ENCODE assay signal across 1 cellular context in the genomic region with DNA sequence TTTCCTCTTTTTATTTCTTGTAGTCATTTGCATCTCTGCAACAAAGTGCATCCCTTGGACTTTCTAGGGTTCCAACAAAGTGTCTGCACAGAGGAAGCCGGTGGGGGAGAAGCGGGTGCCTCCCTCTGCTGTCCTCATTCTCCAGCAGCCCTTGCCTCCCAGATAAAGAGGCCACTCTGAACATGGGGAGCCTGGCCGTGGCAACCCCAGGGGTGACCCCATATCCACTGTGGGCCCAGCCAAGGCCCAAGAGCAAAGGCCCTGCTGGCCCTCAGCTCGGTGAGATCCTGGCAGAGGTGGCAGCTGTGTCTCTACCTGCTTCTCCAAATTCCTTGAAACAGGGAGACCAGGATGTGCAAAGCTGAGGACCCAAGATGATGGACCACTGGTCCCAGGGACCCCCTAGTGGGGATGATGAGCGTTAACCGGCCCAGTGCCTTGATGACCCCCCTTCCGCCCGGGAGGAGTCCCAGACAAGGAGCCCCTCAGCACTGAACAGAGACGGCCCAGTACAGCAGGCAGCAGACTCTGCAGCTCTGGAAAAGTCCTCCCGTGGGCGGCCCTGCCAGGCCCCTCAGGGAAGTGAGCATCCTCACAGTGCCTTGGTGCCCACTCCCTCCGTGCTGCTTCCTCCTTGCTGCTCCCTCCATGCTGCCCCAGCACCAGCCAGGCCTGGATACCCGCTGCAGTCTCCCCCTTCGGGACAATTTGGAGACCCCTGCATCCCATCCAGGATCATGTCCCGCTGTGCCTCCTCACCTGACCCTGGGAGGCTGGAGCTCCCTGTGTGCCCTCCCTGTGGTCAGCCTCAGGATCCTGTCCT.
TF ChIP-seq lines count a peak whose summit lies in the region.

No MANE protein-coding gene starts in this region.

TF ChIP-seq in GM23338, 12 proteins besides CTCF, POLR2A, EP300 and RAD21 (continued from another document):
- TF ChIP-seq, protein P1, sequence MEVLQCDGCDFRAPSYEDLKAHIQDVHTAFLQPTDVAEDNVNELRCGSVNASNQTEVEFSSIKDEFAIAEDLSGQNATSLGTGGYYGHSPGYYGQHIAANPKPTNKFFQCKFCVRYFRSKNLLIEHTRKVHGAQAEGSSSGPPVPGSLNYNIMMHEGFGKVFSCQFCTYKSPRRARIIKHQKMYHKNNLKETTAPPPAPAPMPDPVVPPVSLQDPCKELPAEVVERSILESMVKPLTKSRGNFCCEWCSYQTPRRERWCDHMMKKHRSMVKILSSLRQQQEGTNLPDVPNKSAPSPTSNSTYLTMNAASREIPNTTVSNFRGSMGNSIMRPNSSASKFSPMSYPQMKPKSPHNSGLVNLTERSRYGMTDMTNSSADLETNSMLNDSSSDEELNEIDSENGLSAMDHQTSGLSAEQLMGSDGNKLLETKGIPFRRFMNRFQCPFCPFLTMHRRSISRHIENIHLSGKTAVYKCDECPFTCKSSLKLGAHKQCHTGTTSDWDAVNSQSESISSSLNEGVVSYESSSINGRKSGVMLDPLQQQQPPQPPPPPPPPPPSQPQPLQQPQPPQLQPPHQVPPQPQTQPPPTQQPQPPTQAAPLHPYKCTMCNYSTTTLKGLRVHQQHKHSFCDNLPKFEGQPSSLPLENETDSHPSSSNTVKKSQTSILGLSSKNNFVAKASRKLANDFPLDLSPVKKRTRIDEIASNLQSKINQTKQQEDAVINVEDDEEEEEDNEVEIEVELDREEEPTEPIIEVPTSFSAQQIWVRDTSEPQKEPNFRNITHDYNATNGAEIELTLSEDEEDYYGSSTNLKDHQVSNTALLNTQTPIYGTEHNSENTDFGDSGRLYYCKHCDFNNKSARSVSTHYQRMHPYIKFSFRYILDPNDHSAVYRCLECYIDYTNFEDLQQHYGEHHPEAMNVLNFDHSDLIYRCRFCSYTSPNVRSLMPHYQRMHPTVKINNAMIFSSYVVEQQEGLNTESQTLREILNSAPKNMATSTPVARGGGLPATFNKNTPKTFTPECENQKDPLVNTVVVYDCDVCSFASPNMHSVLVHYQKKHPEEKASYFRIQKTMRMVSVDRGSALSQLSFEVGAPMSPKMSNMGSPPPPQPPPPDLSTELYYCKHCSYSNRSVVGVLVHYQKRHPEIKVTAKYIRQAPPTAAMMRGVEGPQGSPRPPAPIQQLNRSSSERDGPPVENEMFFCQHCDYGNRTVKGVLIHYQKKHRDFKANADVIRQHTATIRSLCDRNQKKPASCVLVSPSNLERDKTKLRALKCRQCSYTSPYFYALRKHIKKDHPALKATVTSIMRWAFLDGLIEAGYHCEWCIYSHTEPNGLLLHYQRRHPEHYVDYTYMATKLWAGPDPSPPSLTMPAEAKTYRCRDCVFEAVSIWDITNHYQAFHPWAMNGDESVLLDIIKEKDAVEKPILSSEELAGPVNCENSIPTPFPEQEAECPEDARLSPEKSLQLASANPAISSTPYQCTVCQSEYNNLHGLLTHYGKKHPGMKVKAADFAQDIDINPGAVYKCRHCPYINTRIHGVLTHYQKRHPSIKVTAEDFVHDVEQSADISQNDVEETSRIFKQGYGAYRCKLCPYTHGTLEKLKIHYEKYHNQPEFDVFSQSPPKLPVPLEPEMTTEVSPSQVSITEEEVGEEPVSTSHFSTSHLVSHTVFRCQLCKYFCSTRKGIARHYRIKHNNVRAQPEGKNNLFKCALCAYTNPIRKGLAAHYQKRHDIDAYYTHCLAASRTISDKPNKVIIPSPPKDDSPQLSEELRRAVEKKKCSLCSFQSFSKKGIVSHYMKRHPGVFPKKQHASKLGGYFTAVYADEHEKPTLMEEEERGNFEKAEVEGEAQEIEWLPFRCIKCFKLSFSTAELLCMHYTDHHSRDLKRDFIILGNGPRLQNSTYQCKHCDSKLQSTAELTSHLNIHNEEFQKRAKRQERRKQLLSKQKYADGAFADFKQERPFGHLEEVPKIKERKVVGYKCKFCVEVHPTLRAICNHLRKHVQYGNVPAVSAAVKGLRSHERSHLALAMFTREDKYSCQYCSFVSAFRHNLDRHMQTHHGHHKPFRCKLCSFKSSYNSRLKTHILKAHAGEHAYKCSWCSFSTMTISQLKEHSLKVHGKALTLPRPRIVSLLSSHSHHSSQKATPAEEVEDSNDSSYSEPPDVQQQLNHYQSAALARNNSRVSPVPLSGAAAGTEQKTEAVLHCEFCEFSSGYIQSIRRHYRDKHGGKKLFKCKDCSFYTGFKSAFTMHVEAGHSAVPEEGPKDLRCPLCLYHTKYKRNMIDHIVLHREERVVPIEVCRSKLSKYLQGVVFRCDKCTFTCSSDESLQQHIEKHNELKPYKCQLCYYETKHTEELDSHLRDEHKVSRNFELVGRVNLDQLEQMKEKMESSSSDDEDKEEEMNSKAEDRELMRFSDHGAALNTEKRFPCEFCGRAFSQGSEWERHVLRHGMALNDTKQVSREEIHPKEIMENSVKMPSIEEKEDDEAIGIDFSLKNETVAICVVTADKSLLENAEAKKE (CRISPR knock-in tag; IDR thresholded peaks at IDR 0.05) = no peak
- no peak for TF ChIP-seq EZH2phosphoT487 (IDR thresholded peaks at IDR 0.05; ENCODE audit: unreplicated experiment)
- TF ChIP-seq NANOG (IDR thresholded peaks at IDR 0.05; ENCODE audit: borderline replicate concordance) = no peak
- TF ChIP-seq, protein P2, sequence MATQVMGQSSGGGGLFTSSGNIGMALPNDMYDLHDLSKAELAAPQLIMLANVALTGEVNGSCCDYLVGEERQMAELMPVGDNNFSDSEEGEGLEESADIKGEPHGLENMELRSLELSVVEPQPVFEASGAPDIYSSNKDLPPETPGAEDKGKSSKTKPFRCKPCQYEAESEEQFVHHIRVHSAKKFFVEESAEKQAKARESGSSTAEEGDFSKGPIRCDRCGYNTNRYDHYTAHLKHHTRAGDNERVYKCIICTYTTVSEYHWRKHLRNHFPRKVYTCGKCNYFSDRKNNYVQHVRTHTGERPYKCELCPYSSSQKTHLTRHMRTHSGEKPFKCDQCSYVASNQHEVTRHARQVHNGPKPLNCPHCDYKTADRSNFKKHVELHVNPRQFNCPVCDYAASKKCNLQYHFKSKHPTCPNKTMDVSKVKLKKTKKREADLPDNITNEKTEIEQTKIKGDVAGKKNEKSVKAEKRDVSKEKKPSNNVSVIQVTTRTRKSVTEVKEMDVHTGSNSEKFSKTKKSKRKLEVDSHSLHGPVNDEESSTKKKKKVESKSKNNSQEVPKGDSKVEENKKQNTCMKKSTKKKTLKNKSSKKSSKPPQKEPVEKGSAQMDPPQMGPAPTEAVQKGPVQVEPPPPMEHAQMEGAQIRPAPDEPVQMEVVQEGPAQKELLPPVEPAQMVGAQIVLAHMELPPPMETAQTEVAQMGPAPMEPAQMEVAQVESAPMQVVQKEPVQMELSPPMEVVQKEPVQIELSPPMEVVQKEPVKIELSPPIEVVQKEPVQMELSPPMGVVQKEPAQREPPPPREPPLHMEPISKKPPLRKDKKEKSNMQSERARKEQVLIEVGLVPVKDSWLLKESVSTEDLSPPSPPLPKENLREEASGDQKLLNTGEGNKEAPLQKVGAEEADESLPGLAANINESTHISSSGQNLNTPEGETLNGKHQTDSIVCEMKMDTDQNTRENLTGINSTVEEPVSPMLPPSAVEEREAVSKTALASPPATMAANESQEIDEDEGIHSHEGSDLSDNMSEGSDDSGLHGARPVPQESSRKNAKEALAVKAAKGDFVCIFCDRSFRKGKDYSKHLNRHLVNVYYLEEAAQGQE (IDR thresholded peaks at IDR 0.05; ENCODE audit: unreplicated experiment) = no peak
- no peak for TF ChIP-seq ZNF114 (CRISPR knock-in tag; IDR thresholded peaks at IDR 0.05)
- no peak for TF ChIP-seq ZNF331 (CRISPR knock-in tag; IDR thresholded peaks at IDR 0.05; ENCODE audit: low read depth)
- no peak for TF ChIP-seq EZH2 (IDR thresholded peaks at IDR 0.05; ENCODE audit: low read depth, unreplicated experiment)
- no peak for TF ChIP-seq POLR2AphosphoS5 (IDR thresholded peaks at IDR 0.05; ENCODE audit: low read depth)
- TF ChIP-seq, protein P3, sequence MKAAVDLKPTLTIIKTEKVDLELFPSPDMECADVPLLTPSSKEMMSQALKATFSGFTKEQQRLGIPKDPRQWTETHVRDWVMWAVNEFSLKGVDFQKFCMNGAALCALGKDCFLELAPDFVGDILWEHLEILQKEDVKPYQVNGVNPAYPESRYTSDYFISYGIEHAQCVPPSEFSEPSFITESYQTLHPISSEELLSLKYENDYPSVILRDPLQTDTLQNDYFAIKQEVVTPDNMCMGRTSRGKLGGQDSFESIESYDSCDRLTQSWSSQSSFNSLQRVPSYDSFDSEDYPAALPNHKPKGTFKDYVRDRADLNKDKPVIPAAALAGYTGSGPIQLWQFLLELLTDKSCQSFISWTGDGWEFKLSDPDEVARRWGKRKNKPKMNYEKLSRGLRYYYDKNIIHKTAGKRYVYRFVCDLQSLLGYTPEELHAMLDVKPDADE (IDR thresholded peaks at IDR 0.05) = no peak
